In the genomic region with DNA sequence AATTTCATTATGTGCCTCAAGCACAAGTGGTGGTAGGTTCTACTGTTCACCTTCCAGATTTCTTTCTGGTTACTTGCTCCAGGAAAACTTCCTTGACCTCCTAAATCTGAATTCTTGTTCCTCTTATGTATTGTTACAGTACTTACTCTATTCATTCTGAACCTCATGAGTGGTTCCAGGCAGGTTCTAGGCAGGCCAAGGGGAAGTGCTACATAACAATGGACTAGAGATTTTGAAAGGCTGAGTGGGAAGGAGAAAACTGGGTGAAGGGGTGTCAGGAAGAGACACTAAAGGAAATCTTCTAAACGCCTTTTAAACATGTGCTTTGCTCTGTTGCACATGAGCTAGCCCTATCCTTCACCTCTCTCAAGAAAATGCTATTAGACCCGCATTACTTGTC, we compare ENCODE assay signal across 8 cellular contexts. TPM values are rescaled to one million over a fixed set of nuclear protein-coding genes. Genes with fewer than 3 reads are reported as not detected.
DNase-seq lines count a peak whose midpoint lies in the region; TF ChIP-seq lines count a peak whose summit lies in the region.

No MANE protein-coding gene starts in this region.

- H3K4me3 ChIP-seq in SU-DHL-6 (ENCODE audit: insufficient read depth, low read length, poor library complexity, severe bottlenecking) (peak overlapping the region; percentile 88), fibroblast of mammary gland (ENCODE audit: control insufficient read depth, low read depth, low read length) (peak overlapping the region; percentile 98), skin epidermis (peak overlapping the region in 4 of 7 experiments; percentile 79 to 99 (median 90))

- H3K79me2 ChIP-seq in SU-DHL-6 (ENCODE audit: insufficient read depth, low read length), result peaks cover 26% of the 10 kb centered on the region

- H3K36me3 Mint-ChIP-seq in T-helper 1 cell treated with Interleukin-12 subunit alpha and Interleukin-12 subunit beta and Interleukin-4 antibody, amounts not matched to agents 30 μg/mL and 1 μg/mL, for 36 hours (ENCODE audit: low read depth), result peaks cover 27% of the 10 kb centered on the region

- H3K9me3 Mint-ChIP-seq in T-helper 1 cell treated with Interleukin-12 subunit alpha and Interleukin-12 subunit beta and Interleukin-4 antibody, amounts not matched to agents 30 μg/mL and 1 μg/mL, for 36 hours, result no peaks in the 10 kb centered on the region

- no peaks in the 10 kb centered on the region for H3K9me3 ChIP-seq in SU-DHL-6 (ENCODE audit: insufficient read depth, low read length)

- H3K9me2 ChIP-seq in SU-DHL-6 (replicated peaks; ENCODE audit: insufficient read depth, low read length), result no peaks in the 10 kb centered on the region

- H3F3A ChIP-seq in SU-DHL-6 (ENCODE audit: insufficient read depth), result no peaks in the 10 kb centered on the region

- peak overlapping the region; percentile 82 for H3K9ac ChIP-seq in SU-DHL-6 (ENCODE audit: low read length)

- H3K4me3 Mint-ChIP-seq in T-helper 1 cell treated with Interleukin-12 subunit alpha and Interleukin-12 subunit beta and Interleukin-4 antibody, amounts not matched to agents 30 μg/mL and 1 μg/mL, for 36 hours, result peak overlapping the region; percentile 84

- H3K27me3 Mint-ChIP-seq in T-helper 1 cell treated with Interleukin-12 subunit alpha and Interleukin-12 subunit beta and Interleukin-4 antibody, amounts not matched to agents 30 μg/mL and 1 μg/mL, for 36 hours (ENCODE audit: low read depth), result no peaks in the 10 kb centered on the region

- in situ Hi-C loops in G401 (cut with HindIII; ENCODE audit: low sequenced_read_pairs), result no loop called here

- DNase-seq in T-helper 1 cell (no peak), fibroblast of mammary gland (ENCODE audit: low read depth) (peak; percentile 19), NCI-H526 (lab: John Stamatoyannopoulos, UW) (no peak), AG20443 (ENCODE audit: low spot score) (no peak), G401 (ENCODE audit: low spot score) (no peak)

- peak overlapping the region; percentile 91 for H3K4me2 ChIP-seq in SU-DHL-6 (ENCODE audit: low read depth, low read length, poor library complexity, severe bottlenecking)

- H3K27ac Mint-ChIP-seq in T-helper 1 cell treated with Interleukin-12 subunit alpha and Interleukin-12 subunit beta and Interleukin-4 antibody, amounts not matched to agents 30 μg/mL and 1 μg/mL, for 36 hours, result peak overlapping the region; percentile 72

- peaks cover 20% of the 10 kb centered on the region for H3K4me1 Mint-ChIP-seq in T-helper 1 cell treated with Interleukin-12 subunit alpha and Interleukin-12 subunit beta and Interleukin-4 antibody, amounts not matched to agents 30 μg/mL and 1 μg/mL, for 36 hours (ENCODE audit: low read depth)

- H2AFZ ChIP-seq in SU-DHL-6 (ENCODE audit: low read depth, low read length, severe bottlenecking), result no peak overlapping the region

- no peaks in the 10 kb centered on the region for H3K27me3 ChIP-seq in SU-DHL-6 (ENCODE audit: low read length)

- no peaks in the 10 kb centered on the region; the same call in 1 of the 2 replicates for H4K20me1 ChIP-seq in SU-DHL-6 (ENCODE audit: low read depth, low read length)

- peaks cover 12% of the 10 kb centered on the region; the same call in 1 of the 2 replicates for H3K36me3 ChIP-seq in SU-DHL-6 (ENCODE audit: low read length)

- no peak for TF ChIP-seq CTCF in SU-DHL-6 (IDR thresholded peaks at IDR 0.05; ENCODE audit: insufficient read depth, low read length, poor library complexity, severe bottlenecking)
- no peak for TF ChIP-seq CTCF in fibroblast of mammary gland (conservative IDR thresholded peaks at IDR 0.05; ENCODE audit: control insufficient read depth, insufficient read depth, low read depth, low read length)

- H3K27ac ChIP-seq in SU-DHL-6 (ENCODE audit: low read depth, low read length) (no peak overlapping the region; the same call in 1 of the 2 replicates), skin epidermis (peak overlapping the region in 8 of 21 experiments; percentile 82 to 95 (median 92))

RNA-seq across cellular contexts. Expression of a gene that starts 1.6 kb away (rescaled TPM):
- total RNA-seq in G401 (2014; rRNA removed; shearing (Covaris generic)), result 66.4 and 78.7 TPM in 2 replicates
